Comparison of ENCODE assay signal across 1 cellular context in the genomic region with DNA sequence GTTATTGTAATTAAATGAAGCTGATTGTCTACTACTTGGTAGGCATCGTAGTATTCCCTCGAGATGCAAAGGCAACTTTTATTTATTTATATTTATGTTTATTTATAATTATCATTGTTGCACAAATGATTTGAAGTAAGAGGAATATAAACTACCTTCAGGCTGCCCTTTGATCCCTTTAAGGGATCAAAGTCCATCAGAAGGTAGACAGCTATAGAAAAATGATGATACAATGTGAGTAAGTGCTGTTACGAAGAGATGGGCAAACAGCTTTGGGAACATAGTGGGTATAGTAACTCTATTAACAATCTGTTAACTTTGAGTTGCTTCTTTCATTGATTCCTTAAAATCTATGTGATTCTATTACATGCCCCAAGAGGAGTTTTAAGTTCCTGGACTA.
TF ChIP-seq lines count a peak whose summit lies in the region.

No MANE protein-coding gene starts in this region.

TF ChIP-seq in GM23338, 12 proteins besides CTCF, POLR2A, EP300 and RAD21 (continued from another document):
- TF ChIP-seq, protein P1, sequence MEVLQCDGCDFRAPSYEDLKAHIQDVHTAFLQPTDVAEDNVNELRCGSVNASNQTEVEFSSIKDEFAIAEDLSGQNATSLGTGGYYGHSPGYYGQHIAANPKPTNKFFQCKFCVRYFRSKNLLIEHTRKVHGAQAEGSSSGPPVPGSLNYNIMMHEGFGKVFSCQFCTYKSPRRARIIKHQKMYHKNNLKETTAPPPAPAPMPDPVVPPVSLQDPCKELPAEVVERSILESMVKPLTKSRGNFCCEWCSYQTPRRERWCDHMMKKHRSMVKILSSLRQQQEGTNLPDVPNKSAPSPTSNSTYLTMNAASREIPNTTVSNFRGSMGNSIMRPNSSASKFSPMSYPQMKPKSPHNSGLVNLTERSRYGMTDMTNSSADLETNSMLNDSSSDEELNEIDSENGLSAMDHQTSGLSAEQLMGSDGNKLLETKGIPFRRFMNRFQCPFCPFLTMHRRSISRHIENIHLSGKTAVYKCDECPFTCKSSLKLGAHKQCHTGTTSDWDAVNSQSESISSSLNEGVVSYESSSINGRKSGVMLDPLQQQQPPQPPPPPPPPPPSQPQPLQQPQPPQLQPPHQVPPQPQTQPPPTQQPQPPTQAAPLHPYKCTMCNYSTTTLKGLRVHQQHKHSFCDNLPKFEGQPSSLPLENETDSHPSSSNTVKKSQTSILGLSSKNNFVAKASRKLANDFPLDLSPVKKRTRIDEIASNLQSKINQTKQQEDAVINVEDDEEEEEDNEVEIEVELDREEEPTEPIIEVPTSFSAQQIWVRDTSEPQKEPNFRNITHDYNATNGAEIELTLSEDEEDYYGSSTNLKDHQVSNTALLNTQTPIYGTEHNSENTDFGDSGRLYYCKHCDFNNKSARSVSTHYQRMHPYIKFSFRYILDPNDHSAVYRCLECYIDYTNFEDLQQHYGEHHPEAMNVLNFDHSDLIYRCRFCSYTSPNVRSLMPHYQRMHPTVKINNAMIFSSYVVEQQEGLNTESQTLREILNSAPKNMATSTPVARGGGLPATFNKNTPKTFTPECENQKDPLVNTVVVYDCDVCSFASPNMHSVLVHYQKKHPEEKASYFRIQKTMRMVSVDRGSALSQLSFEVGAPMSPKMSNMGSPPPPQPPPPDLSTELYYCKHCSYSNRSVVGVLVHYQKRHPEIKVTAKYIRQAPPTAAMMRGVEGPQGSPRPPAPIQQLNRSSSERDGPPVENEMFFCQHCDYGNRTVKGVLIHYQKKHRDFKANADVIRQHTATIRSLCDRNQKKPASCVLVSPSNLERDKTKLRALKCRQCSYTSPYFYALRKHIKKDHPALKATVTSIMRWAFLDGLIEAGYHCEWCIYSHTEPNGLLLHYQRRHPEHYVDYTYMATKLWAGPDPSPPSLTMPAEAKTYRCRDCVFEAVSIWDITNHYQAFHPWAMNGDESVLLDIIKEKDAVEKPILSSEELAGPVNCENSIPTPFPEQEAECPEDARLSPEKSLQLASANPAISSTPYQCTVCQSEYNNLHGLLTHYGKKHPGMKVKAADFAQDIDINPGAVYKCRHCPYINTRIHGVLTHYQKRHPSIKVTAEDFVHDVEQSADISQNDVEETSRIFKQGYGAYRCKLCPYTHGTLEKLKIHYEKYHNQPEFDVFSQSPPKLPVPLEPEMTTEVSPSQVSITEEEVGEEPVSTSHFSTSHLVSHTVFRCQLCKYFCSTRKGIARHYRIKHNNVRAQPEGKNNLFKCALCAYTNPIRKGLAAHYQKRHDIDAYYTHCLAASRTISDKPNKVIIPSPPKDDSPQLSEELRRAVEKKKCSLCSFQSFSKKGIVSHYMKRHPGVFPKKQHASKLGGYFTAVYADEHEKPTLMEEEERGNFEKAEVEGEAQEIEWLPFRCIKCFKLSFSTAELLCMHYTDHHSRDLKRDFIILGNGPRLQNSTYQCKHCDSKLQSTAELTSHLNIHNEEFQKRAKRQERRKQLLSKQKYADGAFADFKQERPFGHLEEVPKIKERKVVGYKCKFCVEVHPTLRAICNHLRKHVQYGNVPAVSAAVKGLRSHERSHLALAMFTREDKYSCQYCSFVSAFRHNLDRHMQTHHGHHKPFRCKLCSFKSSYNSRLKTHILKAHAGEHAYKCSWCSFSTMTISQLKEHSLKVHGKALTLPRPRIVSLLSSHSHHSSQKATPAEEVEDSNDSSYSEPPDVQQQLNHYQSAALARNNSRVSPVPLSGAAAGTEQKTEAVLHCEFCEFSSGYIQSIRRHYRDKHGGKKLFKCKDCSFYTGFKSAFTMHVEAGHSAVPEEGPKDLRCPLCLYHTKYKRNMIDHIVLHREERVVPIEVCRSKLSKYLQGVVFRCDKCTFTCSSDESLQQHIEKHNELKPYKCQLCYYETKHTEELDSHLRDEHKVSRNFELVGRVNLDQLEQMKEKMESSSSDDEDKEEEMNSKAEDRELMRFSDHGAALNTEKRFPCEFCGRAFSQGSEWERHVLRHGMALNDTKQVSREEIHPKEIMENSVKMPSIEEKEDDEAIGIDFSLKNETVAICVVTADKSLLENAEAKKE (CRISPR knock-in tag; IDR thresholded peaks at IDR 0.05), result no peak
- TF ChIP-seq, protein P2, sequence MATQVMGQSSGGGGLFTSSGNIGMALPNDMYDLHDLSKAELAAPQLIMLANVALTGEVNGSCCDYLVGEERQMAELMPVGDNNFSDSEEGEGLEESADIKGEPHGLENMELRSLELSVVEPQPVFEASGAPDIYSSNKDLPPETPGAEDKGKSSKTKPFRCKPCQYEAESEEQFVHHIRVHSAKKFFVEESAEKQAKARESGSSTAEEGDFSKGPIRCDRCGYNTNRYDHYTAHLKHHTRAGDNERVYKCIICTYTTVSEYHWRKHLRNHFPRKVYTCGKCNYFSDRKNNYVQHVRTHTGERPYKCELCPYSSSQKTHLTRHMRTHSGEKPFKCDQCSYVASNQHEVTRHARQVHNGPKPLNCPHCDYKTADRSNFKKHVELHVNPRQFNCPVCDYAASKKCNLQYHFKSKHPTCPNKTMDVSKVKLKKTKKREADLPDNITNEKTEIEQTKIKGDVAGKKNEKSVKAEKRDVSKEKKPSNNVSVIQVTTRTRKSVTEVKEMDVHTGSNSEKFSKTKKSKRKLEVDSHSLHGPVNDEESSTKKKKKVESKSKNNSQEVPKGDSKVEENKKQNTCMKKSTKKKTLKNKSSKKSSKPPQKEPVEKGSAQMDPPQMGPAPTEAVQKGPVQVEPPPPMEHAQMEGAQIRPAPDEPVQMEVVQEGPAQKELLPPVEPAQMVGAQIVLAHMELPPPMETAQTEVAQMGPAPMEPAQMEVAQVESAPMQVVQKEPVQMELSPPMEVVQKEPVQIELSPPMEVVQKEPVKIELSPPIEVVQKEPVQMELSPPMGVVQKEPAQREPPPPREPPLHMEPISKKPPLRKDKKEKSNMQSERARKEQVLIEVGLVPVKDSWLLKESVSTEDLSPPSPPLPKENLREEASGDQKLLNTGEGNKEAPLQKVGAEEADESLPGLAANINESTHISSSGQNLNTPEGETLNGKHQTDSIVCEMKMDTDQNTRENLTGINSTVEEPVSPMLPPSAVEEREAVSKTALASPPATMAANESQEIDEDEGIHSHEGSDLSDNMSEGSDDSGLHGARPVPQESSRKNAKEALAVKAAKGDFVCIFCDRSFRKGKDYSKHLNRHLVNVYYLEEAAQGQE (IDR thresholded peaks at IDR 0.05; ENCODE audit: unreplicated experiment), result no peak
- TF ChIP-seq STAT1 (IDR thresholded peaks at IDR 0.05; ENCODE audit: unreplicated experiment), result no peak
- no peak for TF ChIP-seq POLR2AphosphoS5 (IDR thresholded peaks at IDR 0.05; ENCODE audit: low read depth)
- no peak for TF ChIP-seq EZH2 (IDR thresholded peaks at IDR 0.05; ENCODE audit: low read depth, unreplicated experiment)
- no peak for TF ChIP-seq EZH2phosphoT487 (IDR thresholded peaks at IDR 0.05; ENCODE audit: unreplicated experiment)
- TF ChIP-seq ZNF331 (CRISPR knock-in tag; IDR thresholded peaks at IDR 0.05; ENCODE audit: low read depth), result no peak
